ENCODE assay signal across 10 cellular contexts in the genomic region with DNA sequence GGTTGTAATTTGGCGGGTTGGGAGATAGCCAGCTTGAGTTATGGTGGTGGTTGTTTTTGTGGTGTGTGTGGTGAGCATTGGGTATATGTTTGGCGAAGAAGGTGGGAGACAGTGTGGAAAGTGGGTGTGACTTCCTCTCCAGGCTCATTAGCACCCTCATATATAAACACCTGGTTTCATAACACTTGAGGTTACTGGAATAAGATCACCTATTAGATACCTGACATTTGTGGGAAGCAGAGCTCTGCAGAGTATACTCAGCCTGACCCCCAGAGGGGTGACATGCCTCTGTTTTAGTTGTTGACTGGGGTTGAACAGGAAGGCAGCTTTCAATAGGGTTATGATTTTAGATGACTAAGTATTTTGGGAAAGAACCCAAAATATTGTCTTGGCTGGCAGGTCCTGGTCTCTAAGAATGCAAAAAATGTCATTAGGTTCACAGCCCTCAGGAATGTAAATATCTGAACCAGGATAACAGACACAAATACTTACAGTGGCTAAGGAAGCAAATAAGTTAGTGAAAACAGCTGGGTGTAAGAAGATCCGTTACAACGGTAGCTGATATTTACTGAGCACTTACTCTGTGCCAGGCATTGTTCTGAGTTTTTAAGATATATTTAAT. TPM values are rescaled to one million over a fixed set of nuclear protein-coding genes. Genes with fewer than 3 reads are reported as not detected.
DNase-seq lines count a peak whose midpoint lies in the region; ATAC-seq, FAIRE-seq and TF ChIP-seq lines count a peak whose summit lies in the region.
"Had no signal": no experiment of that assay in that cellular context is flagged by ENCODE, and none has a peak within 500 bp of the region (broad histone marks: within the 10 kb centered on the region; RNA-seq: fewer than 3 reads in every experiment).

No MANE protein-coding gene starts in this region.

- no peak for FAIRE-seq in bronchial epithelial cell (lab: Jason Lieb, UNC)
- FAIRE-seq: D721Med had no signal

- ATAC-seq in heart right ventricle (peak; percentile 38 to 82 (median 68)), right lobe of liver (peak in 3 of 4 donors; percentile 25 to 66 (median 43)), GM18520 (IDR thresholded peaks at IDR 0.05; ENCODE audit: unreplicated experiment) (no peak), HG03460 (IDR thresholded peaks at IDR 0.05; ENCODE audit: unreplicated experiment) (no peak)

- no peaks in the 10 kb centered on the region for H3K27me3 ChIP-seq in heart right ventricle
- H3K27me3 ChIP-seq in right atrium auricular region, result no peaks in the 10 kb centered on the region
- no peaks in the 10 kb centered on the region for H3K27me3 ChIP-seq in bronchial epithelial cell (ENCODE audit: control insufficient read depth, insufficient read depth, low read length)
- no peaks in the 10 kb centered on the region for H3K27me3 ChIP-seq in right lobe of liver

- H3K27ac ChIP-seq in heart right ventricle, result peak overlapping the region in 6 of 10 donors; percentile 28 to 70 (median 48)
- H3K27ac ChIP-seq in right atrium auricular region, result peak overlapping the region in 1 of 2 donors; percentile 45
- no peak overlapping the region for H3K27ac ChIP-seq in right lobe of liver

- H3K4me3 ChIP-seq in heart right ventricle, result no peak overlapping the region
- no peak overlapping the region for H3K4me3 ChIP-seq in right atrium auricular region
- H3K4me3 ChIP-seq in bronchial epithelial cell (ENCODE audit: low read depth, low read length), result no peak overlapping the region
- H3K4me3 ChIP-seq in right lobe of liver, result no peak overlapping the region

- 65 to 70% methylated on average over 4 of the region's 4 CpGs for WGBS in heart right ventricle, 2 donors
- 58% methylated on average over 4 of the region's 4 CpGs for WGBS in right lobe of liver (ENCODE audit: insufficient coverage, low coverage, low lambda C conversion rate, missing lambda C conversion rate)

- H3K4me1 ChIP-seq in heart right ventricle (peaks cover 0 to 19% (median 10%) of the 10 kb centered on the region in 9 donors), right atrium auricular region (peaks cover 0 to 11% of the 10 kb centered on the region in 2 donors), right lobe of liver (no peaks in the 10 kb centered on the region)

- TF ChIP-seq POLR2A in right lobe of liver (IDR thresholded peaks at IDR 0.05), result no peak

- DNase-seq in heart right ventricle (no peak), right atrium auricular region (ENCODE audit: low spot score) (no peak), bronchial epithelial cell (ENCODE audit: low read depth) (peak; percentile 88), right lobe of liver (no peak), NCI-H510A treated with DMSO at 0.1 percent for 48 hours (lab: John Stamatoyannopoulos, UW) (no peak)
- DNase-seq in activated CD4-positive, CD25-positive, alpha-beta regulatory T cell (lab: John Stamatoyannopoulos, UW), result no peak
- DNase-seq: NCI-H1417 had no signal

- H3K9me3 ChIP-seq in heart right ventricle (peaks cover 0 to 17% (median 0%) of the 10 kb centered on the region in 11 donors), right atrium auricular region (no peaks in the 10 kb centered on the region), right lobe of liver (no peaks in the 10 kb centered on the region)

- H3K36me3 ChIP-seq in heart right ventricle (peaks cover 0 to 57% (median 22%) of the 10 kb centered on the region in 9 donors), right atrium auricular region (peaks cover 74% of the 10 kb centered on the region), bronchial epithelial cell (ENCODE audit: control insufficient read depth, insufficient read depth, low read length) (no peaks in the 10 kb centered on the region), right lobe of liver (no peaks in the 10 kb centered on the region)

- intact Hi-C loops in heart right ventricle (cut with DNase I) (loop anchor here in 1 of 10 donors (5.0 kb wide), 1 partner anchor 63 kb away; no protein-coding TSS in a partner anchor), right lobe of liver (cut with DNase I) (loop anchor here in 1 of 2 donors (10.0 kb wide), 1 partner anchor 61 kb away; no protein-coding TSS in a partner anchor)

- no peak for TF ChIP-seq CTCF in heart right ventricle (IDR thresholded peaks at IDR 0.05)
- TF ChIP-seq CTCF in right atrium auricular region (IDR thresholded peaks at IDR 0.05), result no peak
- no peak for TF ChIP-seq CTCF in bronchial epithelial cell (IDR thresholded peaks at IDR 0.05; ENCODE audit: insufficient read depth, low read length, severe bottlenecking)
- TF ChIP-seq CTCF in right lobe of liver (IDR thresholded peaks at IDR 0.05), result no peak

RNA-seq across cellular contexts. Expression of gene EFCAB13, which starts 18.3 kb away (rescaled TPM):
- 1 to 10 TPM in 9 of 10 donors, under 1 TPM in 1; 0.92 to 3.8 (median 2.1) TPM for total RNA-seq in heart right ventricle
- 1 to 10 TPM in 1 of 2 donors, under 1 TPM in 1; 0.32 to 2.9 TPM for polyA plus RNA-seq in heart right ventricle
- total RNA-seq in right atrium auricular region, result 10 to 100 TPM in 1 of 2 donors, 1 to 10 TPM in 1; 2.8 to 10.1 TPM
- 0.26 and 5.1 TPM in 2 replicates for total RNA-seq in bronchial epithelial cell
- 1 to 10 TPM in 5 of 6 experiments, under 1 TPM in 1; 0.68 to 7.2 (median 3.2) TPM for total RNA-seq in right lobe of liver

RNA-seq across cellular contexts. Expression of gene ITGB3, which starts 51.8 kb away (rescaled TPM):
- total RNA-seq in heart right ventricle (10 to 100 TPM in 1 of 10 donors, 1 to 10 TPM in 9; 2.5 to 18.0 (median 3.5) TPM), right atrium auricular region (10 to 100 TPM in 1 of 2 donors, 1 to 10 TPM in 1; 3.0 to 13.6 TPM), bronchial epithelial cell (0.26 and 0.51 TPM in 2 replicates), right lobe of liver (1 to 10 TPM; 2.2 to 8.0 (median 4.8) TPM)
- 1 to 10 TPM; 1.9 to 2.4 TPM for polyA plus RNA-seq in heart right ventricle

Comparison
In these comparisons a context has a peak if more than half of its experiments do, and no peak if none do; other contexts are left out.
1. ATAC-seq: peak in heart right ventricle (8 of 8) and right lobe of liver (3 of 4); none in GM18520 (single experiment) and HG03460 (single experiment).
2. H3K27ac ChIP-seq: peak in heart right ventricle (6 of 10); none in right lobe of liver (0 of 3).